17 cellular contexts compared by ENCODE assay signal in genomic region chr2:36395866-36396265, GRCh38. TPM values are rescaled to one million over a fixed set of nuclear protein-coding genes. Genes with fewer than 3 reads are reported as not detected.
DNase-seq lines count a peak whose midpoint lies in the region; ATAC-seq and TF ChIP-seq lines count a peak whose summit lies in the region.
"Had no signal": no experiment of that assay in that cellular context is flagged by ENCODE, and none has a peak within 500 bp of the region (broad histone marks: within the 10 kb centered on the region; RNA-seq: fewer than 3 reads in every experiment).

No MANE protein-coding gene starts in this region.

- no peaks in the 10 kb centered on the region for H3K27me3 Mint-ChIP-seq in activated CD8-positive, alpha-beta T cell treated with anti-CD3 and anti-CD28 coated beads for 36 hours

- POLR2A ChIA-PET in PC-3 (lab: Charles Lee; ENCODE audit: unreplicated experiment), result interaction anchor here (0.5 kb wide), 1 partner anchor 1192 kb away, joined by 6 read pairs; no protein-coding TSS in a partner anchor
- POLR2A ChIA-PET in activated CD8-positive, alpha-beta T cell treated with anti-CD3 and anti-CD28 coated beads for 36 hours (lab: Charles Lee), result no interaction called here

- H3K36me3 ChIP-seq in ACC112 (ENCODE audit: insufficient read depth, low read length) (peaks cover 30% of the 10 kb centered on the region), PC-3 (ENCODE audit: low read depth, low read length) (0 out of 2 replicates have a peak, but pooled peaks cover 5% of the 10 kb centered on the region), osteoblast (ENCODE audit: insufficient read depth, low read length) (peaks cover 54% of the 10 kb centered on the region)
- H3K36me3 ChIP-seq: Peyer's patch had no signal

- intact Hi-C loops in PC-3 (cut with micrococcal nuclease), result loop anchor here (2.0 kb wide), 1 partner anchor 37 kb away; no protein-coding TSS in a partner anchor
- intact Hi-C loops in activated CD8-positive, alpha-beta T cell treated with anti-CD3 and anti-CD28 coated beads for 36 hours (cut with micrococcal nuclease), result no loop called here

- H3K4me2 ChIP-seq in PC-3 (ENCODE audit: low read length) (no peak overlapping the region), osteoblast (ENCODE audit: insufficient read depth, low read length) (no peak overlapping the region)

- no peak overlapping the region; the same call in 1 of the 2 replicates for H3K9ac ChIP-seq in PC-3 (ENCODE audit: low read length)

- H3K27ac ChIP-seq in ACC112 (ENCODE audit: low read depth, low read length) (peak overlapping the region; percentile 14; the same call in 1 of the 2 replicates), PC-3 (ENCODE audit: low read length) (peak overlapping the region; percentile 96), osteoblast (ENCODE audit: low read depth, low read length) (peak overlapping the region; percentile 62)
- H3K27ac ChIP-seq: Peyer's patch had no signal

- DNase-seq in PC-3 (no peak), astrocyte of the hippocampus (ENCODE audit: low read depth, low spot score) (peak; percentile 69), osteoblast (ENCODE audit: insufficient read length, low spot score, missing footprints) (no peak), NCI-H345 treated with DMSO at 0.1 percent for 48 hours (lab: John Stamatoyannopoulos, UW; ENCODE audit: unreplicated experiment) (no peak), NCI-H2196 (lab: John Stamatoyannopoulos, UW; ENCODE audit: unreplicated experiment) (no peak)
- DNase-seq in activated CD8-positive, alpha-beta T cell treated with anti-CD3 and anti-CD28 coated beads for 36 hours, result no peak
- DNase-seq: GF-D8, Kasumi-1, NCI-H1105, NCI-H1694, NCI-H2227 treated with DMSO at 0.1 percent for 48 hours, NCI-H524 treated with DMSO at 0.1 percent for 48 hours, Peyer's patch, SHP77 treated with DMSO at 0.1 percent for 48 hours had no signal

- H3K9me2 ChIP-seq in PC-3 (replicated peaks; ENCODE audit: low read length), result no peaks in the 10 kb centered on the region

- H3K79me2 ChIP-seq in ACC112 (ENCODE audit: control insufficient read depth, insufficient read depth, low read length, unreplicated experiment) (peaks cover 93% of the 10 kb centered on the region), PC-3 (ENCODE audit: low read length) (peaks cover 83% of the 10 kb centered on the region), osteoblast (ENCODE audit: insufficient read depth, low read length) (peaks cover 97% of the 10 kb centered on the region)

- peaks cover 2% of the 10 kb centered on the region for H3K36me3 Mint-ChIP-seq in activated CD8-positive, alpha-beta T cell treated with anti-CD3 and anti-CD28 coated beads for 36 hours (ENCODE audit: low read depth)
- H3K36me3 Mint-ChIP-seq: IgD-negative memory B cell had no signal

- no peak overlapping the region for H3K4me3 Mint-ChIP-seq in activated CD8-positive, alpha-beta T cell treated with anti-CD3 and anti-CD28 coated beads for 36 hours
- H3K4me3 Mint-ChIP-seq: IgD-negative memory B cell had no signal

- no peaks in the 10 kb centered on the region for H3F3A ChIP-seq in PC-3 (ENCODE audit: low read length, unreplicated experiment)

- H3K4me1 ChIP-seq in ACC112 (ENCODE audit: control insufficient read depth, insufficient read depth, low read length, unreplicated experiment) (peaks cover 70% of the 10 kb centered on the region), PC-3 (ENCODE audit: insufficient read depth, low read length) (peaks cover 49% of the 10 kb centered on the region), osteoblast (ENCODE audit: insufficient read depth, low read length) (peaks cover 58% of the 10 kb centered on the region)
- H3K4me1 ChIP-seq: Peyer's patch had no signal

- CTCF ChIA-PET in PC-3 (lab: Charles Lee), result interaction anchor here (0.5 kb wide), 1 partner anchor 43 kb away, joined by 3 read pairs; no protein-coding TSS in a partner anchor
- CTCF ChIA-PET in activated CD8-positive, alpha-beta T cell treated with anti-CD3 and anti-CD28 coated beads for 36 hours (lab: Charles Lee), result no interaction called here

- H2AFZ ChIP-seq in ACC112 (ENCODE audit: low read length, unreplicated experiment), result no peak overlapping the region
- no peak overlapping the region for H2AFZ ChIP-seq in PC-3 (ENCODE audit: low read length)
- H2AFZ ChIP-seq in osteoblast (ENCODE audit: low read length), result no peak overlapping the region

- no peaks in the 10 kb centered on the region for H3K9me3 Mint-ChIP-seq in activated CD8-positive, alpha-beta T cell treated with anti-CD3 and anti-CD28 coated beads for 36 hours
- H3K9me3 Mint-ChIP-seq: IgD-negative memory B cell had no signal

- H3K9me3 ChIP-seq in PC-3 (ENCODE audit: low read length), result no peaks in the 10 kb centered on the region
- H3K9me3 ChIP-seq in osteoblast (ENCODE audit: low read depth, low read length), result no peaks in the 10 kb centered on the region
- H3K9me3 ChIP-seq: Peyer's patch had no signal

- TF ChIP-seq CTCF in PC-3 (conservative IDR thresholded peaks at IDR 0.05; ENCODE audit: low read depth, low read length) (no peak), osteoblast (IDR thresholded peaks at IDR 0.05; ENCODE audit: extremely low read depth, low read depth, low read length) (no peak)
- TF ChIP-seq CTCF in activated CD8-positive, alpha-beta T cell treated with anti-CD3 and anti-CD28 coated beads for 36 hours (IDR thresholded peaks at IDR 0.05), result no peak

- H3K4me3 ChIP-seq in ACC112 (ENCODE audit: low read depth, low read length) (no peak overlapping the region), PC-3 (ENCODE audit: low read length) (no peak overlapping the region), osteoblast (ENCODE audit: insufficient read depth, low read length) (no peak overlapping the region)
- H3K4me3 ChIP-seq: Peyer's patch had no signal

- no peaks in the 10 kb centered on the region for H4K20me1 ChIP-seq in PC-3 (ENCODE audit: low read length)
- peaks cover 56% of the 10 kb centered on the region for H4K20me1 ChIP-seq in osteoblast (ENCODE audit: insufficient read depth, low read length)

- ATAC-seq in PC-3 (no peak), GM18498 (IDR thresholded peaks at IDR 0.05; ENCODE audit: unreplicated experiment) (no peak)
- no peak for ATAC-seq in activated CD8-positive, alpha-beta T cell treated with anti-CD3 and anti-CD28 coated beads for 36 hours

- no TSS peak for BruUV-seq in PC-3 (replicated peaks; lab: Mats Ljungman, UMichigan)

- no peaks in the 10 kb centered on the region for H3K4me1 Mint-ChIP-seq in activated CD8-positive, alpha-beta T cell treated with anti-CD3 and anti-CD28 coated beads for 36 hours (ENCODE audit: low read depth)
- H3K4me1 Mint-ChIP-seq: IgD-negative memory B cell had no signal

- no peaks in the 10 kb centered on the region for H3K27me3 ChIP-seq in ACC112 (ENCODE audit: insufficient read depth, low read length)
- no peaks in the 10 kb centered on the region for H3K27me3 ChIP-seq in PC-3 (ENCODE audit: low read length)
- no peaks in the 10 kb centered on the region for H3K27me3 ChIP-seq in osteoblast (ENCODE audit: insufficient read depth, low read length)
- H3K27me3 ChIP-seq: Peyer's patch had no signal

- no peak overlapping the region for H3K27ac Mint-ChIP-seq in activated CD8-positive, alpha-beta T cell treated with anti-CD3 and anti-CD28 coated beads for 36 hours

RNA-seq across cellular contexts. Expression of gene CRIM1, which starts 40.3 kb away (rescaled TPM):
- total RNA-seq in PC-3 (2014; rRNA removed) (70.7 and 85.7 TPM in 2 replicates), osteoblast (321 and 362 TPM in 2 replicates)
- 10 to 100 TPM; 14.4 to 15.9 TPM for total RNA-seq in activated CD8-positive, alpha-beta T cell treated with anti-CD3 and anti-CD28 coated beads for 36 hours

Comparison
In these comparisons a context has a peak if more than half of its experiments do, and no peak if none do; other contexts are left out.
1. H3K27ac ChIP-seq: peak in every context shown above with its lines; median percentile 96 in PC-3; 62 in osteoblast; 14 in ACC112.